8 cellular contexts compared by ENCODE assay signal in genomic region chr7:85851571-85852193, GRCh38.
DNase-seq lines count a peak whose midpoint lies in the region; FAIRE-seq and TF ChIP-seq lines count a peak whose summit lies in the region.

No MANE protein-coding gene starts in this region.

- no peak overlapping the region for H3K4me3 ChIP-seq in MM.1S (ENCODE audit: low read length)
- H3K4me3 ChIP-seq in astrocyte of the spinal cord (ENCODE audit: low read depth, low read length), result no peak overlapping the region
- H3K4me3 ChIP-seq in liver (ENCODE audit: low read depth in 1 of 3, low read length in 3 of 3), result no peak overlapping the region

- DNase-seq in D721Med (ENCODE audit: insufficient read length, low spot score) (no peak), MM.1S (peak; percentile 39), astrocyte of the spinal cord (ENCODE audit: low read depth, low spot score) (peak; percentile 63), NCI-H1048 (lab: John Stamatoyannopoulos, UW) (no peak), occipital lobe (lab: John Stamatoyannopoulos, UW) (no peak), COLO668 (lab: John Stamatoyannopoulos, UW; ENCODE audit: unreplicated experiment) (no peak)
- no peak for DNase-seq in stimulated activated CD4-positive, alpha-beta T cell treated with anti-CD3 and anti-CD28 coated beads, Interleukin-4, amount 100 ng/mL, for 4 hours

- TF ChIP-seq RAD21 in liver (IDR thresholded peaks at IDR 0.05), result peak; percentile 67

- no peak overlapping the region for H3K9ac ChIP-seq in MM.1S (ENCODE audit: low read length)
- H3K9ac ChIP-seq in liver (ENCODE audit: low read depth in 1 of 2, low read length in 2 of 2), result no peak overlapping the region

- H3K9me3 ChIP-seq in MM.1S (replicated peaks; ENCODE audit: insufficient read depth, low read length), result no peaks in the 10 kb centered on the region
- no peaks in the 10 kb centered on the region for H3K9me3 ChIP-seq in liver (ENCODE audit: control insufficient read depth in 4 of 4, low read length in 3 of 4)

- H3K79me2 ChIP-seq in MM.1S (ENCODE audit: low read length), result no peaks in the 10 kb centered on the region

- H3K4me2 ChIP-seq in MM.1S (ENCODE audit: low read depth, low read length), result no peak overlapping the region

- H3K9me2 ChIP-seq in MM.1S (replicated peaks; ENCODE audit: insufficient read depth, low read length), result no peaks in the 10 kb centered on the region

- no peak overlapping the region for H2AFZ ChIP-seq in MM.1S (ENCODE audit: low read length)

- H3K36me3 ChIP-seq in MM.1S (replicated peaks; ENCODE audit: insufficient read depth, low read length) (no peaks in the 10 kb centered on the region), liver (ENCODE audit: control insufficient read depth in 4 of 4, insufficient read depth in 3 of 4, low read depth in 1 of 4, low read length in 3 of 4) (no peaks in the 10 kb centered on the region)

- no peak overlapping the region for H3K27ac ChIP-seq in MM.1S (ENCODE audit: low read length)
- no peak overlapping the region for H3K27ac ChIP-seq in liver (ENCODE audit: low read depth in 1 of 2, low read length in 2 of 2)

- H4K20me1 ChIP-seq in MM.1S (ENCODE audit: insufficient read depth, low read length), result no peaks in the 10 kb centered on the region

- H3K27me3 ChIP-seq in MM.1S (replicated peaks; ENCODE audit: insufficient read depth, low read length) (no peaks in the 10 kb centered on the region), liver (ENCODE audit: control insufficient read depth in 4 of 4, insufficient read depth in 4 of 4, low read length in 3 of 4) (no peaks in the 10 kb centered on the region)

- 36% methylated on average over 6 of the region's 6 CpGs for WGBS in liver

- FAIRE-seq in D721Med (lab: Jason Lieb, UNC), result no peak

- no peaks in the 10 kb centered on the region for H3F3A ChIP-seq in MM.1S (ENCODE audit: insufficient read depth, low read length)

- TF ChIP-seq CTCF in D721Med (IDR thresholded peaks at IDR 0.05; ENCODE audit: insufficient read depth, missing control alignments) (peak; percentile 72), MM.1S (IDR thresholded peaks at IDR 0.05; ENCODE audit: low read length) (peak; percentile 52), astrocyte of the spinal cord (IDR thresholded peaks at IDR 0.05; ENCODE audit: low read depth, low read length) (peak; percentile 33), liver (IDR thresholded peaks at IDR 0.05; ENCODE audit: low read depth, low read length, missing input control) (peak; percentile 35)

- H3K4me1 ChIP-seq in MM.1S (ENCODE audit: low read length) (no peaks in the 10 kb centered on the region), liver (ENCODE audit: control insufficient read depth in 4 of 4, insufficient read depth in 4 of 4, low read length in 3 of 4) (no peaks in the 10 kb centered on the region)

- in situ Hi-C loops in astrocyte of the spinal cord (cut with HindIII; ENCODE audit: low sequenced_read_pairs), result no loop called here

TF ChIP-seq in liver, 16 proteins besides CTCF, POLR2A, EP300 and RAD21:
- TF ChIP-seq YY1 (IDR thresholded peaks at IDR 0.05) (no peak), MAX (IDR thresholded peaks at IDR 0.05) (no peak)

Comparison
In these comparisons a context has a peak if more than half of its experiments do, and no peak if none do; other contexts are left out.
1. DNase-seq: peak in MM.1S (single experiment) and astrocyte of the spinal cord (single experiment); none in D721Med (single experiment), NCI-H1048 (single experiment), occipital lobe (single experiment), stimulated activated CD4-positive, alpha-beta T cell treated with anti-CD3 and anti-CD28 coated beads, Interleukin-4, amount 100 ng/mL, for 4 hours (0 of 2) and COLO668 (single experiment).
2. Peak in every context shown above with its lines, with median percentiles within 50 percentile points of each other: CTCF ChIP-seq.